In the genomic region with DNA sequence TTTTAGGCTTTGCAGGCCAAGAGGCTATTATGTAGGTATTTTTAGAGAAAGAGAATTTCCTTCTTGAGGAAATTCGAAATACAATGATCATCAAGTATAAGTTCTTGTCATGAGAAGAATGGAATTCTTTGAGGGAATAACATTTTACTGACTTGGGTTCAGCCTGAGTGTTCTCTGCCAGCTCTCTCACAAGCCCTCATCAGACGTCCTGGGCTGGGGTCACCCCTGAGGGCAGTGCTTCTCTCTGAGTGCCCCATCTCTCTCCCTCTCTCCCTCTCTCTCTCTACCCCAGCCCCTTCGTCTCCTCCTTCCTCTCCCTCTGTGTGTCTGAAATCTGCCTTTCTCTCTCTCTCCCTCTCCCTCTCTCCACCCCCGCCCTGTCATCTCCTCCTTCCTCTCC, we compare ENCODE assay signal across 21 cellular contexts.
DNase-seq lines count a peak whose midpoint lies in the region; ATAC-seq and TF ChIP-seq lines count a peak whose summit lies in the region.
"Had no signal": no experiment of that assay in that cellular context is flagged by ENCODE, and none has a peak within 500 bp of the region (broad histone marks: within the 10 kb centered on the region; RNA-seq: fewer than 3 reads in every experiment).

No MANE protein-coding gene starts in this region.

- DNase-seq in Right ventricle myocardium inferior (ENCODE audit: missing footprints) = peak; percentile 55
- no peak for DNase-seq in heart left ventricle
- peak; percentile 30 for DNase-seq in chondrocyte (ENCODE audit: low spot score)
- no peak for DNase-seq in mesothelial cell of epicardium (ENCODE audit: low spot score in 2 of 2, unreplicated experiment in 2 of 2)
- DNase-seq in islet precursor cell = no peak
- no peak for DNase-seq in omental fat pad (ENCODE audit: low spot score)
- DNase-seq: CD4-positive, CD25-positive, alpha-beta regulatory T cell; DMS79; GM23248; KG1; NCI-H1092 treated with DMSO at 0.1 percent for 48 hours; NCI-H1436 treated with DMSO at 0.1 percent for 48 hours; NCI-H1930; NCI-H748 treated with DMSO at 0.1 percent for 48 hours; PC-9; RPMI8226; SIG-M5 had no signal

- H3K27me3 Mint-ChIP-seq in chondrocyte (ENCODE audit: low read depth) (peaks cover 50% of the 10 kb centered on the region), mesothelial cell of epicardium (ENCODE audit: low read depth) (peaks cover 13% of the 10 kb centered on the region)
- H3K27me3 Mint-ChIP-seq: B cell had no signal

- H3K9me3 Mint-ChIP-seq in chondrocyte (ENCODE audit: low read depth) = peaks cover 9% of the 10 kb centered on the region
- peaks cover 19% of the 10 kb centered on the region for H3K9me3 Mint-ChIP-seq in mesothelial cell of epicardium

- no peak overlapping the region for H3K4me3 Mint-ChIP-seq in chondrocyte (ENCODE audit: unreplicated experiment)
- no peak overlapping the region for H3K4me3 Mint-ChIP-seq in mesothelial cell of epicardium
- H3K4me3 Mint-ChIP-seq: B cell; CD4-positive, CD25-positive, alpha-beta regulatory T cell had no signal

- H3K4me1 ChIP-seq in heart left ventricle = peaks cover 0 to 3% (median 0%) of the 10 kb centered on the region in 12 donors
- H3K4me1 ChIP-seq: A549, HAP-1 had no signal

- H3K36me3 Mint-ChIP-seq in chondrocyte (ENCODE audit: low read depth) = peaks cover 8% of the 10 kb centered on the region
- H3K36me3 Mint-ChIP-seq in mesothelial cell of epicardium = peaks cover 7% of the 10 kb centered on the region
- H3K36me3 Mint-ChIP-seq: CD4-positive, CD25-positive, alpha-beta regulatory T cell had no signal

- H3K4me3 ChIP-seq in heart left ventricle = no peak overlapping the region
- H3K4me3 ChIP-seq: A549, GM23248, HAP-1, PC-9 had no signal

- H3K4me1 Mint-ChIP-seq in chondrocyte (ENCODE audit: low read depth) (no peaks in the 10 kb centered on the region), mesothelial cell of epicardium (peaks cover 8% of the 10 kb centered on the region)
- H3K4me1 Mint-ChIP-seq: B cell; CD4-positive, CD25-positive, alpha-beta regulatory T cell had no signal

- TF ChIP-seq CTCF in heart left ventricle (IDR thresholded peaks at IDR 0.05) (no peak), chondrocyte (IDR thresholded peaks at IDR 0.05) (no peak), mesothelial cell of epicardium (IDR thresholded peaks at IDR 0.05; ENCODE audit: unreplicated experiment) (no peak), omental fat pad (IDR thresholded peaks at IDR 0.05) (no peak)

- intact Hi-C loops in Right ventricle myocardium inferior (cut with DNase I) (no loop called here), heart left ventricle (cut with DNase I) (no loop called here)

- H3K27ac ChIP-seq in heart left ventricle = no peak overlapping the region
- H3K27ac ChIP-seq: A549, GM23248, PC-9 had no signal

- no peaks in the 10 kb centered on the region for H3K36me3 ChIP-seq in heart left ventricle
- H3K36me3 ChIP-seq: HAP-1 had no signal

- peaks cover 0 to 6% (median 0%) of the 10 kb centered on the region in 9 donors for H3K27me3 ChIP-seq in heart left ventricle

- TF ChIP-seq POLR2A in heart left ventricle (IDR thresholded peaks at IDR 0.05) = no peak

- H3K9me3 ChIP-seq in heart left ventricle = peaks cover 0 to 5% (median 0%) of the 10 kb centered on the region in 12 donors
- H3K9me3 ChIP-seq: A549, HAP-1 had no signal

- ATAC-seq in Right ventricle myocardium inferior = no peak
- ATAC-seq in heart left ventricle = no peak
- no peak for ATAC-seq in GM18498 (IDR thresholded peaks at IDR 0.05; ENCODE audit: unreplicated experiment)
- ATAC-seq in omental fat pad (ENCODE audit: low FRiP score) = no peak
- ATAC-seq: A549 had no signal

- WGBS in heart left ventricle, 4 donors = 33 to 51% (median 49%) methylated on average over 4 of the region's 4 CpGs

- H3K27ac Mint-ChIP-seq in chondrocyte (ENCODE audit: unreplicated experiment) = no peak overlapping the region
- peak overlapping the region; percentile 37 for H3K27ac Mint-ChIP-seq in mesothelial cell of epicardium
- H3K27ac Mint-ChIP-seq: B cell; CD4-positive, CD25-positive, alpha-beta regulatory T cell had no signal

Comparison
In these comparisons a context has a peak if more than half of its experiments do, and no peak if none do; other contexts are left out.
1. DNase-seq: peak in Right ventricle myocardium inferior (single experiment) and chondrocyte (single experiment); none in heart left ventricle (0 of 5), mesothelial cell of epicardium (0 of 2), islet precursor cell (single experiment) and omental fat pad (single experiment).